ENCODE assay signal across 1 cellular context in the genomic region with DNA sequence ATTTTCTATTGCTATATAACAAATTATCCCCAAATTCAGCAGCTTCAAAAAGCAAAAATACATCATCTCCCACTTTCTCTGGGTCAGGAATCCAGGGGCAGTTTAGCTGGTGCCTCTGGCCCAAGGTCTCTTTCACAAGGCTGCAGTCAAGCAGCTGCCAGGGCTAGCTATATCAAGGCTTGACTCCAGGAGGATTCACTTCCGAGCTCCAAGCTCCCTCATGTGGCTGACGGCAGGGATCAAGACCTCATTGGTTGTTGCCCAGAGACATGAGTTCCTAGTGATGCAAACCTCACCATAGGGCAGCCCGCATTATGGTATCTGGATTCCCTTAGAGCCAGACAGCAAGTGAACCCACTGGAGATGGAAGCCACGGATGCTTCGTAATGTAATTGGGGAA.
A peak's percentile ranks its signal among the peaks of the same experiment; 100 is the strongest.
TF ChIP-seq lines count a peak whose summit lies in the region.

No MANE protein-coding gene starts in this region.

TF ChIP-seq in K562, 482 proteins besides CTCF, POLR2A, EP300 and RAD21:
- TF ChIP-seq MCM5 (IDR thresholded peaks at IDR 0.05; ENCODE audit: low read depth) (no peak), SMC3 (conservative IDR thresholded peaks at IDR 0.05; ENCODE audit: insufficient read depth, low read depth, low read length) (0 out of 2 replicates have a peak, but pooled peaks have one; percentile 27), RFX1 (IDR thresholded peaks at IDR 0.05) (peak; percentile 23; the same call in 1 of the 2 replicates), HDAC1 (IDR thresholded peaks at IDR 0.05) (no peak)
TF ChIP-seq in K562: peak in this region for 2.
